Comparison of ENCODE assay signal across 8 cellular contexts in the genomic region with DNA sequence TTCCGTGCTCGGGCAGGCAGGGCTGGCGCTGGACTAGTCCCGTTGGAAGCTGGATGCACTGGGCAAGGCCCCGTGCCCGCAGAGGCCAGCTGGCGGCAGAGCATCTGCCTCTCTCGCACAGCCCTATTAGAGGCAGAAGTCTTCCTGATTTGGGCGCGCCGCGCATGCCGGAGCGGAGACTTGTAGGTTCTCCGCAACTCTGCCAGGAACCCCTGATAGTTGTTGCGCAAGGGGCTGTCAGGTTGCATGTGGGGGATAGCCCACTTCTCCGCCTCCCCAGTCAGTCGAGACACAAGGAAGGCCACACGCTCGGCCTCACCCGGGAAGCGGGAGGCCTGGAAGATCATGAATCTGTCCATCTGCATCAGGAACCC. TPM values are rescaled to one million over a fixed set of nuclear protein-coding genes. Genes with fewer than 3 reads are reported as not detected.
DNase-seq lines count a peak whose midpoint lies in the region; ATAC-seq, FAIRE-seq and TF ChIP-seq lines count a peak whose summit lies in the region.
"Had no signal": no experiment of that assay in that cellular context is flagged by ENCODE, and none has a peak within 500 bp of the region (broad histone marks: within the 10 kb centered on the region; RNA-seq: fewer than 3 reads in every experiment).

No MANE protein-coding gene starts in this region.

- POLR2A ChIA-PET in CD8-positive, alpha-beta T cell (lab: Charles Lee), result no interaction called here
- POLR2A ChIA-PET in OCI-LY7 (lab: Charles Lee), result no interaction called here

- no peaks in the 10 kb centered on the region for H3K27me3 Mint-ChIP-seq in CD8-positive, alpha-beta T cell (ENCODE audit: low read depth)
- no peaks in the 10 kb centered on the region for H3K27me3 Mint-ChIP-seq in effector memory CD8-positive, alpha-beta T cell

- no peak for TF ChIP-seq CTCF in CD8-positive, alpha-beta T cell (IDR thresholded peaks at IDR 0.05)
- TF ChIP-seq CTCF in OCI-LY7 (conservative IDR thresholded peaks at IDR 0.05; ENCODE audit: low read length) (no peak), ovary (IDR thresholded peaks at IDR 0.05) (no peak)

- DNase-seq in CD8-positive, alpha-beta T cell, result peak in 1 of 7 experiments; percentile 24
- DNase-seq in OCI-LY7 (ENCODE audit: low spot score) (no peak), ovary (peak in 4 of 5 donors; percentile 22 to 47 (median 34)), kidney glomerular epithelial cell (lab: John Stamatoyannopoulos, UW) (no peak), RCC 7860 (ENCODE audit: low spot score) (no peak)
- no peak for DNase-seq in effector memory CD8-positive, alpha-beta T cell
- DNase-seq: activated effector memory CD4-positive, alpha-beta T cell treated with Interleukin-2 at 50 U/mL for 16 hours had no signal

- no peaks in the 10 kb centered on the region for H3K9me3 Mint-ChIP-seq in CD8-positive, alpha-beta T cell
- H3K9me3 Mint-ChIP-seq in effector memory CD8-positive, alpha-beta T cell, result no peaks in the 10 kb centered on the region

- H3K4me3 Mint-ChIP-seq in CD8-positive, alpha-beta T cell, result peak overlapping the region; percentile 77
- peak overlapping the region; percentile 66 to 73 for H3K4me3 Mint-ChIP-seq in effector memory CD8-positive, alpha-beta T cell

- H4K20me1 ChIP-seq in OCI-LY7 (ENCODE audit: insufficient read depth, low read length), result no peaks in the 10 kb centered on the region

- H3K9me3 ChIP-seq in CD8-positive, alpha-beta T cell (ENCODE audit: low read length), result no peaks in the 10 kb centered on the region
- H3K9me3 ChIP-seq in OCI-LY7 (ENCODE audit: low read length) (peaks cover 8% of the 10 kb centered on the region; the same call in 1 of the 2 replicates), ovary (no peaks in the 10 kb centered on the region)

- no peaks in the 10 kb centered on the region for H3K9me2 ChIP-seq in OCI-LY7 (ENCODE audit: insufficient read depth, low read length)

- 86 to 89% (median 89%) methylated on average over 22 of the region's 22 CpGs for WGBS in ovary, 3 donors

- H3K36me3 Mint-ChIP-seq in CD8-positive, alpha-beta T cell, result peaks cover 9% of the 10 kb centered on the region
- peaks cover 46% of the 10 kb centered on the region for H3K36me3 Mint-ChIP-seq in effector memory CD8-positive, alpha-beta T cell (ENCODE audit: insufficient read depth)

- H3K27me3 ChIP-seq in CD8-positive, alpha-beta T cell (ENCODE audit: insufficient read depth, low read length), result no peaks in the 10 kb centered on the region
- no peaks in the 10 kb centered on the region for H3K27me3 ChIP-seq in ovary

- no peak overlapping the region for H2AFZ ChIP-seq in OCI-LY7 (ENCODE audit: low read length)

- H3K27ac ChIP-seq in CD8-positive, alpha-beta T cell (ENCODE audit: low read depth, low read length), result no peak overlapping the region
- H3K27ac ChIP-seq in OCI-LY7 (ENCODE audit: low read depth, low read length, poor library complexity, severe bottlenecking), result no peak overlapping the region
- H3K27ac ChIP-seq in ovary, result no peak overlapping the region

- H3K4me1 Mint-ChIP-seq in CD8-positive, alpha-beta T cell (ENCODE audit: low read depth), result peaks cover 40% of the 10 kb centered on the region
- peaks cover 40 to 42% of the 10 kb centered on the region in 2 donors for H3K4me1 Mint-ChIP-seq in effector memory CD8-positive, alpha-beta T cell (ENCODE audit: low read depth in 2 of 2)

- H3K4me3 ChIP-seq in CD8-positive, alpha-beta T cell (ENCODE audit: low read depth, low read length), result no peak overlapping the region
- H3K4me3 ChIP-seq in OCI-LY7 (ENCODE audit: low read depth, low read length, poor library complexity, severe bottlenecking), result no peak overlapping the region
- peak overlapping the region; percentile 77 for H3K4me3 ChIP-seq in ovary

- no peak for TF ChIP-seq POLR2A in ovary (IDR thresholded peaks at IDR 0.05)

- CTCF ChIA-PET in CD8-positive, alpha-beta T cell (lab: Charles Lee), result no interaction called here
- CTCF ChIA-PET in OCI-LY7 (lab: Charles Lee; ENCODE audit: unreplicated experiment), result no interaction called here

- peaks cover 48% of the 10 kb centered on the region for H3K4me1 ChIP-seq in CD8-positive, alpha-beta T cell (ENCODE audit: insufficient read depth, low read length)
- no peaks in the 10 kb centered on the region for H3K4me1 ChIP-seq in OCI-LY7 (ENCODE audit: insufficient read depth, low read length, poor library complexity, severe bottlenecking)
- peaks cover 18% of the 10 kb centered on the region for H3K4me1 ChIP-seq in ovary (ENCODE audit: insufficient read depth)

- TF ChIP-seq EP300 in ovary (IDR thresholded peaks at IDR 0.05), result no peak

- no TSS peak for BruUV-seq in OCI-LY7 (replicated peaks; lab: Mats Ljungman, UMichigan)

- H3K79me2 ChIP-seq in OCI-LY7 (ENCODE audit: insufficient read depth, low read depth, low read length), result no peaks in the 10 kb centered on the region

- H3K36me3 ChIP-seq in CD8-positive, alpha-beta T cell (ENCODE audit: insufficient read depth, low read length), result no peaks in the 10 kb centered on the region
- no peaks in the 10 kb centered on the region for H3K36me3 ChIP-seq in OCI-LY7 (ENCODE audit: insufficient read depth, low read length)
- no peaks in the 10 kb centered on the region for H3K36me3 ChIP-seq in ovary

- intact Hi-C loops in CD8-positive, alpha-beta T cell (cut with DNase I, micrococcal nuclease), result loop anchor here in 1 of 2 experiments (5.0 to 10.0 kb wide), 2 partner anchors 315 to 1312 kb away; a partner anchor contains a TSS
- intact Hi-C loops in OCI-LY7 (cut with micrococcal nuclease; ENCODE audit: unreplicated experiment), result no loop called here
- intact Hi-C loops in ovary (cut with DNase I), result no loop called here

- no peak for FAIRE-seq in RCC 7860 (lab: Jason Lieb, UNC)

- ATAC-seq in CD8-positive, alpha-beta T cell, result no peak
- no peak for ATAC-seq in effector memory CD8-positive, alpha-beta T cell (replicated peaks)
- ATAC-seq in HG02970 (IDR thresholded peaks at IDR 0.05; ENCODE audit: low FRiP score, unreplicated experiment), result no peak

- H3K4me2 ChIP-seq in OCI-LY7 (ENCODE audit: low read length), result 0 out of 2 replicates have a peak overlapping the region, but pooled peaks have one; percentile 66

- H3K27ac Mint-ChIP-seq in CD8-positive, alpha-beta T cell, result peak overlapping the region; percentile 81
- H3K27ac Mint-ChIP-seq in effector memory CD8-positive, alpha-beta T cell, result peak overlapping the region; percentile 95 to 96

RNA-seq across cellular contexts. Expression of a gene that starts 1.2 kb away (rescaled TPM):
- total RNA-seq in CD8-positive, alpha-beta T cell, result 10 to 100 TPM; 11.4 to 12.3 TPM
- total RNA-seq in OCI-LY7 (2014; rRNA removed; shearing (Covaris generic)), result 8.7 and 9.8 TPM in 2 replicates
- total RNA-seq in OCI-LY7 (2022) (10.6 and 12.3 TPM in 2 replicates), ovary (10 to 100 TPM; 17.3 to 46.7 (median 37.9) TPM)
- 10 to 100 TPM; 14.8 to 22.3 TPM for polyA plus RNA-seq in ovary

Comparison
In these comparisons a context has a peak if more than half of its experiments do, and no peak if none do; other contexts are left out.
1. DNase-seq: peak in ovary (4 of 5); none in OCI-LY7 (single experiment), effector memory CD8-positive, alpha-beta T cell (0 of 3), kidney glomerular epithelial cell (single experiment) and RCC 7860 (single experiment).